In the genomic region with DNA sequence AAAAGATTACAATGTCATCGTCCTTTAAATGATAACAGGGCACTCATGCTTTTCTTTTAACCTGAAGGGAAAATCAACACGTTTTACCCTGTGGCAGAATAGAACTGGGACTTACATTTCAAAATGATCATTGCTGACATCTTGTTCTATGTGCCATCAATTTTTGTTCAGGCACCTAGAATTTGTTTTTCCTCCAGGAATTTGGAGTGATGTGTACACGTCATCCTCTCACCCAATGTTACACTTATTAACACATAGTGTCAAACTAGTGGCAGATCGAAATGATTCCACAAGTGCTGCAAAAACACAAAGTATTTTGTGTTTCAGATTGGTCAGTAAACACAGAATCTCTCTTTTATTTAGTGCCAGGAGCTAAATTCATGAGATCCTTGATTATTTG, we compare ENCODE assay signal across 23 cellular contexts.
DNase-seq lines count a peak whose midpoint lies in the region; ATAC-seq, FAIRE-seq and TF ChIP-seq lines count a peak whose summit lies in the region.
"Had no signal": no experiment of that assay in that cellular context is flagged by ENCODE, and none has a peak within 500 bp of the region (broad histone marks: within the 10 kb centered on the region; RNA-seq: fewer than 3 reads in every experiment).

No MANE protein-coding gene starts in this region.

- H2AFZ ChIP-seq in HepG2 (ENCODE audit: low read length) = no peak overlapping the region
- peak overlapping the region; percentile 60 for H2AFZ ChIP-seq in osteoblast (ENCODE audit: low read length)
- H2AFZ ChIP-seq: GM23248 had no signal

- TF ChIP-seq CTCF in HepG2 (CRISPR knock-in tag; IDR thresholded peaks at IDR 0.05) (no peak), right lobe of liver (IDR thresholded peaks at IDR 0.05) (no peak), osteoblast (IDR thresholded peaks at IDR 0.05; ENCODE audit: extremely low read depth, low read depth, low read length) (no peak)

- no peaks in the 10 kb centered on the region for H3K4me1 Mint-ChIP-seq in activated naive CD8-positive, alpha-beta T cell treated with anti-CD3 and anti-CD28 coated beads for 36 hours
- H3K4me1 Mint-ChIP-seq: B cell; CD4-positive, CD25-positive, alpha-beta regulatory T cell had no signal

- no TSS peak for BruUV-seq in HepG2 (replicated peaks; lab: Mats Ljungman, UMichigan)

- no peak overlapping the region for H3K9ac ChIP-seq in HepG2 (ENCODE audit: insufficient read depth, low read depth, low read length)
- H3K9ac ChIP-seq: BLaER1, GM23248 had no signal

- H3K27ac ChIP-seq in HepG2 (ENCODE audit: extremely low read length, insufficient read depth, low read length) (no peak overlapping the region), right lobe of liver (no peak overlapping the region), osteoblast (ENCODE audit: low read depth, low read length) (no peak overlapping the region)
- H3K27ac ChIP-seq: 22Rv1, BLaER1, C4-2B, GM23248 had no signal

- FAIRE-seq in HepG2 (lab: Jason Lieb, UNC) = no peak
- FAIRE-seq: A204.1, G401.6, GM12892, GM19239, H1 had no signal

- H3K4me3 Mint-ChIP-seq in activated naive CD8-positive, alpha-beta T cell treated with anti-CD3 and anti-CD28 coated beads for 36 hours = no peak overlapping the region
- H3K4me3 Mint-ChIP-seq: B cell; CD4-positive, CD25-positive, alpha-beta regulatory T cell; CD8-positive, alpha-beta T cell had no signal

- no peak overlapping the region for H3K27ac Mint-ChIP-seq in activated naive CD8-positive, alpha-beta T cell treated with anti-CD3 and anti-CD28 coated beads for 36 hours
- H3K27ac Mint-ChIP-seq: B cell; CD4-positive, CD25-positive, alpha-beta regulatory T cell; CD8-positive, alpha-beta T cell had no signal

- H3K4me2 ChIP-seq in HepG2 (ENCODE audit: low read depth, low read length) (peak overlapping the region; percentile 28), osteoblast (ENCODE audit: insufficient read depth, low read length) (peak overlapping the region; percentile 25)
- H3K4me2 ChIP-seq: BLaER1 had no signal

- intact Hi-C loops in HepG2 (cut with micrococcal nuclease; ENCODE audit: unreplicated experiment) (no loop called here), right lobe of liver (cut with DNase I) (no loop called here)

- TF ChIP-seq RAD21 in HepG2 (CRISPR knock-in tag; IDR thresholded peaks at IDR 0.05) = no peak

- H3K27me3 Mint-ChIP-seq in activated naive CD8-positive, alpha-beta T cell treated with anti-CD3 and anti-CD28 coated beads for 36 hours = peaks cover 10% of the 10 kb centered on the region

- H3K27me3 ChIP-seq in HepG2 (ENCODE audit: control insufficient read depth in 1 of 2, insufficient read depth in 2 of 2, low read length in 2 of 2) = no peaks in the 10 kb centered on the region
- no peaks in the 10 kb centered on the region for H3K27me3 ChIP-seq in right lobe of liver
- no peaks in the 10 kb centered on the region for H3K27me3 ChIP-seq in osteoblast (ENCODE audit: insufficient read depth, low read length)
- H3K27me3 ChIP-seq: BLaER1 had no signal

- no peak overlapping the region for H3K4me3 ChIP-seq in HepG2 (replicated peaks in 1 of 3; ENCODE audit: insufficient read depth in 1 of 3, low read depth in 2 of 3, low read length in 3 of 3)
- H3K4me3 ChIP-seq in right lobe of liver = no peak overlapping the region
- H3K4me3 ChIP-seq in osteoblast (ENCODE audit: insufficient read depth, low read length) = peak overlapping the region; percentile 36
- H3K4me3 ChIP-seq: BLaER1, GM23248 had no signal

- H3K9me3 ChIP-seq in HepG2 (ENCODE audit: low read length) = no peaks in the 10 kb centered on the region
- H3K9me3 ChIP-seq in right lobe of liver = no peaks in the 10 kb centered on the region
- H3K9me3 ChIP-seq in osteoblast (ENCODE audit: low read depth, low read length) = no peaks in the 10 kb centered on the region
- H3K9me3 ChIP-seq: BLaER1, Caco-2 had no signal

- ATAC-seq in HepG2 = no peak
- no peak for ATAC-seq in right lobe of liver
- ATAC-seq in left lobe of liver = peak; percentile 19
- ATAC-seq: CD8-positive, alpha-beta T cell had no signal

- POLR2A ChIA-PET in HepG2 (lab: Yijun Ruan, JAX) = no interaction called here

- H3K36me3 ChIP-seq in HepG2 (replicated peaks in 1 of 2; ENCODE audit: control insufficient read depth in 1 of 2, insufficient read depth in 2 of 2, low read length in 2 of 2) (no peaks in the 10 kb centered on the region), right lobe of liver (no peaks in the 10 kb centered on the region), osteoblast (ENCODE audit: insufficient read depth, low read length) (no peaks in the 10 kb centered on the region)
- H3K36me3 ChIP-seq: BLaER1 had no signal

- TF ChIP-seq POLR2A in HepG2 (IDR thresholded peaks at IDR 0.05; ENCODE audit: insufficient read depth in 1 of 2, low read depth in 2 of 2, low read length in 2 of 2) (no peak), right lobe of liver (IDR thresholded peaks at IDR 0.05) (no peak), erythroblast (IDR thresholded peaks at IDR 0.05; ENCODE audit: low read length) (no peak)

- H4K20me1 ChIP-seq in HepG2 (ENCODE audit: insufficient read depth, low read length) = no peaks in the 10 kb centered on the region
- no peaks in the 10 kb centered on the region for H4K20me1 ChIP-seq in osteoblast (ENCODE audit: insufficient read depth, low read length)
- H4K20me1 ChIP-seq: BLaER1 had no signal

- no peaks in the 10 kb centered on the region for H3K4me1 ChIP-seq in HepG2 (ENCODE audit: insufficient read depth, low read length)
- H3K4me1 ChIP-seq in right lobe of liver = no peaks in the 10 kb centered on the region
- no peaks in the 10 kb centered on the region for H3K4me1 ChIP-seq in osteoblast (ENCODE audit: insufficient read depth, low read length)
- H3K4me1 ChIP-seq: BLaER1, Caco-2 had no signal

- WGBS in HepG2 (ENCODE audit: low lambda C conversion rate) = 13% methylated on average over 4 of the region's 4 CpGs
- WGBS in right lobe of liver (ENCODE audit: insufficient coverage, low coverage, low lambda C conversion rate, missing lambda C conversion rate) = 63% methylated on average over 4 of the region's 4 CpGs

- no peak for DNase-seq in HepG2 (ENCODE audit: low spot score)
- DNase-seq in right lobe of liver = no peak
- no peak for DNase-seq in left lobe of liver (ENCODE audit: low spot score)
- DNase-seq in osteoblast (ENCODE audit: insufficient read length, low spot score, missing footprints) = no peak
- no peak for DNase-seq in cerebellar nuclear complex (lab: John Stamatoyannopoulos, UW)
- DNase-seq in activated naive CD8-positive, alpha-beta T cell treated with anti-CD3 and anti-CD28 coated beads for 36 hours = no peak
- DNase-seq in erythroblast (lab: John Stamatoyannopoulos, UW) = no peak
- DNase-seq: Caco-2; CD4-positive, CD25-positive, alpha-beta regulatory T cell; CD8-positive, alpha-beta T cell; DMS153; DND-41; GM23248; H7 had no signal

- in situ Hi-C loops in HepG2 (cut with HindIII; ENCODE audit: extremely low pct_ligation_motif_present, low pct_unique_long_range_greater_than_20kb) = no loop called here

- CTCF ChIA-PET in HepG2 (lab: Yijun Ruan, JAX; ENCODE audit: low intra/inter-chr PET ratio, low total read pairs) = no interaction called here

- peaks cover 2% of the 10 kb centered on the region for H3K9me3 Mint-ChIP-seq in activated naive CD8-positive, alpha-beta T cell treated with anti-CD3 and anti-CD28 coated beads for 36 hours
- H3K9me3 Mint-ChIP-seq: CD8-positive, alpha-beta T cell had no signal

- no peak for TF ChIP-seq EP300 in HepG2 (IDR thresholded peaks at IDR 0.05; ENCODE audit: low read depth in 2 of 2, low read length in 2 of 2)
- TF ChIP-seq EP300 in HepG2 (CRISPR knock-in tag; IDR thresholded peaks at IDR 0.05; ENCODE audit: borderline replicate concordance) = no peak

- H3K79me2 ChIP-seq in HepG2 (ENCODE audit: insufficient read depth, low read length) (no peaks in the 10 kb centered on the region), osteoblast (ENCODE audit: insufficient read depth, low read length) (no peaks in the 10 kb centered on the region)

- no peaks in the 10 kb centered on the region for H3K36me3 Mint-ChIP-seq in activated naive CD8-positive, alpha-beta T cell treated with anti-CD3 and anti-CD28 coated beads for 36 hours
- H3K36me3 Mint-ChIP-seq: CD4-positive, CD25-positive, alpha-beta regulatory T cell; CD8-positive, alpha-beta T cell had no signal

TF ChIP-seq in HepG2, 621 proteins besides CTCF, POLR2A, EP300 and RAD21:
- TF ChIP-seq CREB1 (IDR thresholded peaks at IDR 0.05) (peak; percentile 76), CREB1 (CRISPR knock-in tag; IDR thresholded peaks at IDR 0.05) (no peak), ZSCAN25 (CRISPR knock-in tag; IDR thresholded peaks at IDR 0.05) (no peak)
